In the genomic region with DNA sequence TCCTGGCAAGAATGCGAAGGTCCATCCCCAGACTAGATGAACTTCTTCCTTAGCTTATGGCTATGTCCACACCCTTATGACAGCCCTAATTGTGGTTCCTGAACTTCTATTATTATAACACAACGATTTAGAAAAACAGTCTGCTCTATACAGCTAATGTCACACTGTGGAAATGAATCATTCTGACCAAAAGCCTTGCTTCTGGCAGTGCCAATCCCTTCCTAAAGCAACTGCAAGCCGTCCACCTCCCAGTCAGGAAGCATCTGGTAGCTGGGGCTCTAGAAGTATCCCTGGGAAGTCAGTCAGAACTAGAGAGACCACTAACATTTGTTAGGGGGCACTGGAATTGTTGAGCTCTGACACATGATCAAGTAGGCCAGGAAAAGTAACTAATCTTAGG, we compare ENCODE assay signal across 8 cellular contexts. TPM values are rescaled to one million over a fixed set of nuclear protein-coding genes. Genes with fewer than 3 reads are reported as not detected.
DNase-seq lines count a peak whose midpoint lies in the region; FAIRE-seq and TF ChIP-seq lines count a peak whose summit lies in the region.

No MANE protein-coding gene starts in this region.

- no peaks in the 10 kb centered on the region for H3K27me3 ChIP-seq in OCI-LY3 (ENCODE audit: low read depth, low read length)
- H3K27me3 ChIP-seq in dorsolateral prefrontal cortex: no peaks in the 10 kb centered on the region
- H3K27me3 ChIP-seq in BE2C: no peaks in the 10 kb centered on the region

- no peak for TF ChIP-seq POLR2A in GM12892 (IDR thresholded peaks at IDR 0.05; ENCODE audit: low read depth, low read length)

- DNase-seq in GM12892 (ENCODE audit: insufficient read length) (no peak), dorsolateral prefrontal cortex (no peak), renal cortical epithelial cell (ENCODE audit: low read depth) (peak; percentile 48), DMS53 (lab: John Stamatoyannopoulos, UW) (no peak), activated gamma-delta T cell (lab: John Stamatoyannopoulos, UW) (no peak), BE2C (no peak)
- no peak for DNase-seq in activated effector memory CD4-positive, alpha-beta T cell treated with anti-CD3 and anti-CD28 coated beads, Interleukin-2, amount 50 U/mL, for 16 hours

- H3K79me2 ChIP-seq in OCI-LY3 (ENCODE audit: low read length): peaks cover 92% of the 10 kb centered on the region

- H3K36me3 ChIP-seq in OCI-LY3 (replicated peaks; ENCODE audit: low read depth, low read length) (no peaks in the 10 kb centered on the region), BE2C (no peaks in the 10 kb centered on the region)

- intact Hi-C loops in dorsolateral prefrontal cortex (cut with DNase I): no loop called here

- TF ChIP-seq CTCF in OCI-LY3 (IDR thresholded peaks at IDR 0.05; ENCODE audit: low read depth, low read length): no peak
- TF ChIP-seq CTCF in dorsolateral prefrontal cortex (IDR thresholded peaks at IDR 0.05 in 54 of 56, conservative IDR thresholded peaks at IDR 0.05 in 2 of 56; ENCODE audit: low read depth in 1 of 56, partially characterized antibody in 56 of 56): no peak
- TF ChIP-seq CTCF in BE2C (IDR thresholded peaks at IDR 0.05; ENCODE audit: low read depth, low read length): no peak

- H3K9me3 ChIP-seq in OCI-LY3 (ENCODE audit: insufficient read depth, low read length) (no peaks in the 10 kb centered on the region), BE2C (no peaks in the 10 kb centered on the region)

- H3K4me2 ChIP-seq in OCI-LY3 (ENCODE audit: low read length): peak overlapping the region; percentile 17; the same call in 1 of the 2 replicates

- H3K27ac ChIP-seq in OCI-LY3 (ENCODE audit: low read length) (no peak overlapping the region), dorsolateral prefrontal cortex (peak overlapping the region in 31 of 59 donors; percentile 0 to 78 (median 34))

- H3K4me3 ChIP-seq in OCI-LY3 (ENCODE audit: low read length): no peak overlapping the region
- no peak overlapping the region for H3K4me3 ChIP-seq in dorsolateral prefrontal cortex
- no peak overlapping the region for H3K4me3 ChIP-seq in BE2C (ENCODE audit: low read depth, low read length)

- peaks cover 60% of the 10 kb centered on the region for H3K4me1 ChIP-seq in OCI-LY3 (ENCODE audit: low read length)
- H3K4me1 ChIP-seq in BE2C: no peaks in the 10 kb centered on the region

- peaks cover 13% of the 10 kb centered on the region for H4K20me1 ChIP-seq in OCI-LY3 (ENCODE audit: insufficient read depth, low read length)

- no peak overlapping the region for H3K9ac ChIP-seq in OCI-LY3 (ENCODE audit: low read length)

- no peak overlapping the region for H2AFZ ChIP-seq in OCI-LY3 (ENCODE audit: low read depth, low read length)

- peak; percentile 14 for FAIRE-seq in GM12892 (lab: Jason Lieb, UNC)

RNA-seq across cellular contexts. Expression of a gene that starts 45.0 kb away (rescaled TPM):
- 16.9 TPM for polyA plus RNA-seq in GM12892 (2012; ENCODE audit: missing spikeins)
- 100 to 1,000 TPM in 119 of 120 experiments, 10 to 100 TPM in 1; 99.8 to 333 (median 241) TPM for total RNA-seq in dorsolateral prefrontal cortex
- 37.0 and 71.3 TPM in 2 replicates for total RNA-seq in renal cortical epithelial cell
- polyA plus RNA-seq in BE2C (2012; ENCODE audit: insufficient read depth, insufficient read length, low read depth): 6.4 TPM
